In genomic region chr2:209423562-209424541, GRCh38 we compare ENCODE assay signal across 8 cellular contexts. TPM values are rescaled to one million over a fixed set of nuclear protein-coding genes. Genes with fewer than 3 reads are reported as not detected.
A peak's percentile ranks its signal among the peaks of the same experiment; 100 is the strongest.
DNase-seq lines count a peak whose midpoint lies in the region; TF ChIP-seq lines count a peak whose summit lies in the region.

Gene MAP2, plus strand, starts transcription at chr2:209424047. Its CDS starts 229,124 bp downstream, at chr2:209653171.

- H2BK12ac ChIP-seq in H9 (ENCODE audit: insufficient read length, low read depth, low read length) (no peak within 1 kb of the TSS), neuronal stem cell (ENCODE audit: low read length) (peak within 1 kb of the TSS; percentile 73)

- DNase-seq in EL, result peak; percentile 87
- DNase-seq in H9, result peak; percentile 87
- peak; percentile 27 for DNase-seq in LNCaP clone FGC (ENCODE audit: low read depth)
- peak; percentile 82 to 91 for DNase-seq in SHP77 (lab: John Stamatoyannopoulos, UW)
- DNase-seq in activated naive CD4-positive, alpha-beta T cell treated with anti-CD3 and anti-CD28 coated beads for 36 hours, result peak; percentile 74
- DNase-seq in foreskin melanocyte, result peak; percentile 67
- peak; percentile 84 for DNase-seq in neuronal stem cell (ENCODE audit: low spot score)
- DNase-seq in suprapubic skin (ENCODE audit: low spot score in 2 of 2), result peak; percentile 81 to 84

- H2BK15ac ChIP-seq in H9 (ENCODE audit: low read depth, low read length), result no peak within 1 kb of the TSS
- peak within 1 kb of the TSS; percentile 85 for H2BK15ac ChIP-seq in neuronal stem cell (ENCODE audit: low read length)

- CTCF ChIA-PET in activated naive CD4-positive, alpha-beta T cell treated with anti-CD3 and anti-CD28 coated beads for 36 hours (lab: Charles Lee), result interaction anchor here (0.8 to 3.3 kb wide), 7 partner anchors 10 to 132 kb away, joined by 3 to 13 read pairs (median 4); no protein-coding TSS in a partner anchor

- peaks cover 47% of the 10 kb centered on the region for H3K27me3 Mint-ChIP-seq in H9 (ENCODE audit: low read depth)
- peaks cover 40% of the 10 kb centered on the region for H3K27me3 Mint-ChIP-seq in activated naive CD4-positive, alpha-beta T cell treated with anti-CD3 and anti-CD28 coated beads for 36 hours (ENCODE audit: low read depth)

- H3K9me3 Mint-ChIP-seq in H9, result no peaks in the 10 kb centered on the region; a peak in 1 of 5 replicates
- no peaks in the 10 kb centered on the region for H3K9me3 Mint-ChIP-seq in activated naive CD4-positive, alpha-beta T cell treated with anti-CD3 and anti-CD28 coated beads for 36 hours

- H4K5ac ChIP-seq in H9 (ENCODE audit: insufficient read length, low read depth, low read length), result no peak within 1 kb of the TSS

- H4K8ac ChIP-seq in H9 (replicated peaks; ENCODE audit: insufficient read length, low read depth, low read length), result no peak within 1 kb of the TSS
- H4K8ac ChIP-seq in neuronal stem cell (ENCODE audit: low read depth, low read length), result peak within 1 kb of the TSS; percentile 65

- peaks cover 14% of the 10 kb centered on the region for H3K23me2 ChIP-seq in H9 (ENCODE audit: insufficient read length, low read depth, low read length, poor library complexity, severe bottlenecking)

- no peaks in the 10 kb centered on the region; a peak in 1 of 7 replicates for H3K36me3 Mint-ChIP-seq in H9 (ENCODE audit: insufficient read depth in 1 of 3, low read depth in 3 of 3)
- no peaks in the 10 kb centered on the region for H3K36me3 Mint-ChIP-seq in activated naive CD4-positive, alpha-beta T cell treated with anti-CD3 and anti-CD28 coated beads for 36 hours (ENCODE audit: low read depth)

- peak within 1 kb of the TSS; percentile 91 for H3K4me2 ChIP-seq in H9 (ENCODE audit: insufficient read depth, insufficient read length, low read length)
- peak within 1 kb of the TSS; percentile 80 for H3K4me2 ChIP-seq in neuronal stem cell (ENCODE audit: insufficient read depth, low read length, poor library complexity, severe bottlenecking)

- H2BK5ac ChIP-seq in H9 (ENCODE audit: insufficient read length, low read length) (no peak within 1 kb of the TSS), neuronal stem cell (ENCODE audit: low read length) (peak within 1 kb of the TSS; percentile 82)

- no CpG with 5 or more reads among the region's 80 CpGs for WGBS in H9 (ENCODE audit: extremely low coverage, insufficient read length, low lambda C conversion rate)
- no CpG with 5 or more reads among the region's 80 CpGs for WGBS in neuronal stem cell (ENCODE audit: extremely low coverage in 2 of 2, insufficient read length in 2 of 2, insufficient replicate concordance in 1 of 2), 2 donors
- 2% methylated on average over 44 of the region's 80 CpGs for WGBS in suprapubic skin

- H3K14ac ChIP-seq in H9 (ENCODE audit: insufficient read depth, low read length), result peak within 1 kb of the TSS; percentile 66; the same call in 1 of the 2 replicates
- H3K14ac ChIP-seq in neuronal stem cell (ENCODE audit: low read length), result peak within 1 kb of the TSS; percentile 94

- no peak for TF ChIP-seq EP300 in suprapubic skin (IDR thresholded peaks at IDR 0.05)

- peaks cover 3% of the 10 kb centered on the region; the same call in 1 of the 2 replicates for H3K27me3 ChIP-seq in H9 (ENCODE audit: insufficient read depth, low read length)
- no peaks in the 10 kb centered on the region for H3K27me3 ChIP-seq in neuronal stem cell (ENCODE audit: control insufficient read depth in 3 of 3, insufficient read depth in 3 of 3, low read depth in 1 of 3, low read length in 3 of 3)
- H3K27me3 ChIP-seq in suprapubic skin, result no peaks in the 10 kb centered on the region

- H2AK5ac ChIP-seq in H9 (ENCODE audit: insufficient read length, low read length), result no peak within 1 kb of the TSS
- H2AK5ac ChIP-seq in neuronal stem cell (ENCODE audit: low read depth, low read length), result peak within 1 kb of the TSS; percentile 46

- intact Hi-C loops in activated naive CD4-positive, alpha-beta T cell treated with anti-CD3 and anti-CD28 coated beads for 36 hours (cut with micrococcal nuclease), result loop anchor here (1.0 to 10.0 kb wide), 3 partner anchors 90 to 1169 kb away; partner anchors contain the start of genes IDH1 and PTH2R

- peak within 1 kb of the TSS; percentile 44 for H3K18ac ChIP-seq in H9 (ENCODE audit: insufficient read length, low read depth, low read length)
- peak within 1 kb of the TSS; percentile 93 for H3K18ac ChIP-seq in neuronal stem cell (ENCODE audit: low read length)

- no peaks in the 10 kb centered on the region for H3K79me1 ChIP-seq in H9 (ENCODE audit: insufficient read depth, low read depth, low read length, poor library complexity, severe bottlenecking)
- H3K79me1 ChIP-seq in neuronal stem cell (ENCODE audit: low read depth, low read length), result peaks cover 4% of the 10 kb centered on the region

- H4K91ac ChIP-seq in H9 (ENCODE audit: insufficient read length, low read depth, low read length) (no peak within 1 kb of the TSS), neuronal stem cell (ENCODE audit: low read depth, low read length, poor library complexity) (no peak within 1 kb of the TSS)

- H3K79me2 ChIP-seq in H9 (ENCODE audit: insufficient read depth, low read length), result no peaks in the 10 kb centered on the region

- H3K4me1 ChIP-seq in H9 (ENCODE audit: insufficient read depth, low read length) (0 out of 2 replicates have a peak, but pooled peaks cover 3% of the 10 kb centered on the region), neuronal stem cell (ENCODE audit: control insufficient read depth in 2 of 2, insufficient read depth in 1 of 2, low read depth in 1 of 2, low read length in 2 of 2) (peaks cover 7 to 14% of the 10 kb centered on the region in 2 donors), suprapubic skin (peaks cover 28% of the 10 kb centered on the region)

- TF ChIP-seq POLR2A in suprapubic skin (IDR thresholded peaks at IDR 0.05), result peak in 1 of 2 donors; percentile 18

- H3K23ac ChIP-seq in H9 (ENCODE audit: insufficient read length, low read depth, low read length) (no peak within 1 kb of the TSS), neuronal stem cell (ENCODE audit: low read depth, low read length, poor library complexity) (no peak within 1 kb of the TSS)

- no peak within 1 kb of the TSS for H2BK20ac ChIP-seq in H9 (ENCODE audit: low read depth, low read length, poor library complexity, severe bottlenecking)

- H4K20me1 ChIP-seq in H9 (ENCODE audit: control insufficient read depth, insufficient read depth, insufficient read length), result no peaks in the 10 kb centered on the region

- TF ChIP-seq CTCF in H9 (conservative IDR thresholded peaks at IDR 0.05), result peak; percentile 86
- TF ChIP-seq CTCF in LNCaP clone FGC (IDR thresholded peaks at IDR 0.05; ENCODE audit: control insufficient read depth, extremely low read depth, insufficient read depth), result peak; percentile 97
- TF ChIP-seq CTCF in suprapubic skin (IDR thresholded peaks at IDR 0.05), result peak; percentile 90 to 98

- H3K56ac ChIP-seq in H9 (ENCODE audit: insufficient read length, low read depth, low read length), result no peak within 1 kb of the TSS

- peaks cover 27 to 43% of the 10 kb centered on the region in 2 experiments for H3K4me1 Mint-ChIP-seq in H9
- H3K4me1 Mint-ChIP-seq in activated naive CD4-positive, alpha-beta T cell treated with anti-CD3 and anti-CD28 coated beads for 36 hours (ENCODE audit: low read depth), result peaks cover 12% of the 10 kb centered on the region

- H2AFZ ChIP-seq in H9 (ENCODE audit: low read length) (no peak within 1 kb of the TSS), neuronal stem cell (ENCODE audit: low read length) (peak within 1 kb of the TSS; percentile 98)

- peak within 1 kb of the TSS; percentile 35 for H3K9ac ChIP-seq in H9 (ENCODE audit: extremely low read depth, insufficient read length, low read length)
- peak within 1 kb of the TSS; percentile 88 for H3K9ac ChIP-seq in neuronal stem cell (ENCODE audit: low read depth, low read length, poor library complexity)

- no peak within 1 kb of the TSS for H3T11ph ChIP-seq in H9 (ENCODE audit: low read length)

- H3K36me3 ChIP-seq in neuronal stem cell (replicated peaks in 1 of 2; ENCODE audit: control insufficient read depth in 2 of 2, insufficient read depth in 2 of 2, low read length in 2 of 2), result no peaks in the 10 kb centered on the region
- no peaks in the 10 kb centered on the region for H3K36me3 ChIP-seq in suprapubic skin

- peak within 1 kb of the TSS; percentile 69 for H3K4me3 ChIP-seq in LNCaP clone FGC (ENCODE audit: low read depth, low read length)
- H3K4me3 ChIP-seq in neuronal stem cell (ENCODE audit: low read length in 2 of 2), result peak within 1 kb of the TSS; percentile 67 to 88
- H3K4me3 ChIP-seq in suprapubic skin, result peak within 1 kb of the TSS; percentile 73

- peak within 1 kb of the TSS in 2 of 3 experiments; percentile 11 to 41; a peak in 4 of 7 replicates for H3K27ac Mint-ChIP-seq in H9
- H3K27ac Mint-ChIP-seq in activated naive CD4-positive, alpha-beta T cell treated with anti-CD3 and anti-CD28 coated beads for 36 hours, result no peak within 1 kb of the TSS

- H3K4ac ChIP-seq in H9 (ENCODE audit: low read depth, low read length) (no peak within 1 kb of the TSS), neuronal stem cell (ENCODE audit: low read length) (peak within 1 kb of the TSS; percentile 37)

- peak within 1 kb of the TSS; percentile 77 to 90 for H3K4me3 Mint-ChIP-seq in H9
- H3K4me3 Mint-ChIP-seq in activated naive CD4-positive, alpha-beta T cell treated with anti-CD3 and anti-CD28 coated beads for 36 hours, result peak within 1 kb of the TSS; percentile 73

- no peak within 1 kb of the TSS for H2BK120ac ChIP-seq in H9 (ENCODE audit: low read depth, low read length, poor library complexity, severe bottlenecking)
- peak within 1 kb of the TSS; percentile 87 for H2BK120ac ChIP-seq in neuronal stem cell (ENCODE audit: low read depth, low read length)

- H3K9me3 ChIP-seq in H9 (ENCODE audit: control insufficient read depth, low read depth, low read length) (no peaks in the 10 kb centered on the region), neuronal stem cell (replicated peaks in 1 of 2; ENCODE audit: control insufficient read depth in 2 of 2, insufficient read depth in 1 of 2, low read depth in 1 of 2, low read length in 2 of 2) (no peaks in the 10 kb centered on the region), suprapubic skin (no peaks in the 10 kb centered on the region)

- no peak within 1 kb of the TSS for H3K27ac ChIP-seq in H9 (ENCODE audit: insufficient read length, low read depth, low read length)
- peak within 1 kb of the TSS; percentile 52 for H3K27ac ChIP-seq in neuronal stem cell (replicated peaks; ENCODE audit: low read length)
- H3K27ac ChIP-seq in suprapubic skin, result peak within 1 kb of the TSS; percentile 85

RNA-seq across cellular contexts. Expression of gene MAP2, which starts in this region (rescaled TPM):
- 0.87 and 1.3 TPM in 2 replicates for total RNA-seq in H9 (2021)
- under 1 TPM; 0.20 to 0.67 TPM for total RNA-seq in activated naive CD4-positive, alpha-beta T cell treated with anti-CD3 and anti-CD28 coated beads for 36 hours
- polyA plus RNA-seq in neuronal stem cell (2013, experiment 1 of 2), result 165 TPM
- 170 TPM for polyA plus RNA-seq in neuronal stem cell (2013, experiment 2 of 2)
- total RNA-seq in suprapubic skin, result 10 to 100 TPM; 42.0 to 54.5 (median 47.1) TPM

Comparison
In these comparisons a context has a peak if more than half of its experiments do, and no peak if none do; other contexts are left out.
1. RNA of gene MAP2 (total RNA-seq): 42.0 to 54.5 TPM in suprapubic skin; 0.87 to 1.3 TPM in H9 and 0.20 to 0.67 TPM in activated naive CD4-positive, alpha-beta T cell treated with anti-CD3 and anti-CD28 coated beads for 36 hours; every median in the first group is over 10 times any median in the second.
2. Peak in DNase-seq in activated naive CD4-positive, alpha-beta T cell treated with anti-CD3 and anti-CD28 coated beads for 36 hours; RNA of the gene not detected or under 1 TPM.
3. DNase-seq: peak in every context shown above with its lines; median percentile 87 in EL; 87 in H9; 86 in SHP77; 84 in neuronal stem cell; 82 in suprapubic skin; 74 in activated naive CD4-positive, alpha-beta T cell treated with anti-CD3 and anti-CD28 coated beads for 36 hours; 67 in foreskin melanocyte; 27 in LNCaP clone FGC.
4. Peak in every context shown above with its lines, with median percentiles within 50 percentile points of each other: CTCF ChIP-seq and H3K4me3 ChIP-seq.